22 cellular contexts compared by ENCODE assay signal in genomic region chr1:56425494-56425860, GRCh38.
DNase-seq lines count a peak whose midpoint lies in the region; ATAC-seq and TF ChIP-seq lines count a peak whose summit lies in the region.
"Had no signal": no experiment of that assay in that cellular context is flagged by ENCODE, and none has a peak within 500 bp of the region (broad histone marks: within the 10 kb centered on the region; RNA-seq: fewer than 3 reads in every experiment).

No MANE protein-coding gene starts in this region.

- H3K27ac Mint-ChIP-seq in CD14-positive monocyte, result peak overlapping the region; percentile 87 to 98 (median 96)
- H3K27ac Mint-ChIP-seq: activated CD4-positive, alpha-beta T cell treated with anti-CD3 and anti-CD28 coated beads for 36 hours; activated CD8-positive, alpha-beta T cell treated with anti-CD3 and anti-CD28 coated beads, Interleukin-2, amount 10 ng/mL, durations not matched to agents 7 days and 5 days had no signal

- H3K36me3 ChIP-seq in Karpas-422 (ENCODE audit: insufficient read depth, low read length) (no peaks in the 10 kb centered on the region), left ventricle myocardium inferior (no peaks in the 10 kb centered on the region), psoas muscle (ENCODE audit: insufficient read depth in 1 of 2, low read depth in 1 of 2) (no peaks in the 10 kb centered on the region)
- H3K36me3 ChIP-seq: breast epithelium, thoracic aorta had no signal

- H3K9ac ChIP-seq in Karpas-422 (ENCODE audit: low read length), result peak overlapping the region; percentile 40; the same call in 1 of the 2 replicates

- no peaks in the 10 kb centered on the region for H3K9me3 Mint-ChIP-seq in CD14-positive monocyte

- no peaks in the 10 kb centered on the region for H3K79me2 ChIP-seq in Karpas-422 (ENCODE audit: low read length)

- intact Hi-C loops in CD14-positive monocyte (cut with micrococcal nuclease), result no loop called here
- intact Hi-C loops in left ventricle myocardium inferior (cut with micrococcal nuclease), result no loop called here
- intact Hi-C loops in psoas muscle (cut with DNase I), result no loop called here

- H3K9me3 ChIP-seq in Karpas-422 (ENCODE audit: low read length), result no peaks in the 10 kb centered on the region
- no peaks in the 10 kb centered on the region for H3K9me3 ChIP-seq in left ventricle myocardium inferior (replicated peaks)
- H3K9me3 ChIP-seq in psoas muscle, result no peaks in the 10 kb centered on the region
- H3K9me3 ChIP-seq: breast epithelium, thoracic aorta had no signal

- H3K36me3 Mint-ChIP-seq in CD14-positive monocyte, result no peaks in the 10 kb centered on the region
- H3K36me3 Mint-ChIP-seq: naive thymus-derived CD8-positive, alpha-beta T cell had no signal

- H3K27me3 Mint-ChIP-seq in CD14-positive monocyte (ENCODE audit: low read depth in 3 of 3), result no peaks in the 10 kb centered on the region
- H3K27me3 Mint-ChIP-seq: activated CD4-positive, alpha-beta T cell treated with anti-CD3 and anti-CD28 coated beads for 36 hours had no signal

- H3K4me3 Mint-ChIP-seq in CD14-positive monocyte, result peak overlapping the region in 1 of 2 donors; percentile 6
- H3K4me3 Mint-ChIP-seq: activated CD4-positive, alpha-beta T cell treated with anti-CD3 and anti-CD28 coated beads for 36 hours; activated CD8-positive, alpha-beta T cell treated with anti-CD3 and anti-CD28 coated beads, Interleukin-2, amount 10 ng/mL, durations not matched to agents 7 days and 5 days had no signal

- peak overlapping the region; percentile 80; the same call in 1 of the 2 replicates for H2AFZ ChIP-seq in Karpas-422 (ENCODE audit: low read length)

- no peaks in the 10 kb centered on the region for H4K20me1 ChIP-seq in Karpas-422 (ENCODE audit: insufficient read depth, low read depth, low read length)

- peak overlapping the region; percentile 64 for H3K4me2 ChIP-seq in Karpas-422 (ENCODE audit: low read depth, low read length, poor library complexity, severe bottlenecking)

- peaks cover 29% of the 10 kb centered on the region for H3K4me1 ChIP-seq in Karpas-422 (ENCODE audit: low read length)
- peaks cover 15% of the 10 kb centered on the region for H3K4me1 ChIP-seq in left ventricle myocardium inferior
- peaks cover 12% of the 10 kb centered on the region for H3K4me1 ChIP-seq in psoas muscle
- H3K4me1 ChIP-seq: breast epithelium had no signal

- peaks cover 38% of the 10 kb centered on the region for H3K4me1 Mint-ChIP-seq in CD14-positive monocyte
- H3K4me1 Mint-ChIP-seq: activated CD4-positive, alpha-beta T cell treated with anti-CD3 and anti-CD28 coated beads for 36 hours had no signal

- H3K27me3 ChIP-seq in Karpas-422 (ENCODE audit: low read length) (no peaks in the 10 kb centered on the region), left ventricle myocardium inferior (ENCODE audit: low read depth) (no peaks in the 10 kb centered on the region), psoas muscle (ENCODE audit: insufficient read depth in 3 of 3, low read length in 2 of 3) (no peaks in the 10 kb centered on the region)
- H3K27me3 ChIP-seq: breast epithelium had no signal

- H3K4me3 ChIP-seq in Karpas-422 (ENCODE audit: low read length) (peak overlapping the region; percentile 44; the same call in 1 of the 2 replicates), left ventricle myocardium inferior (no peak overlapping the region), psoas muscle (no peak overlapping the region)
- H3K4me3 ChIP-seq: breast epithelium, thoracic aorta had no signal

- DNase-seq in CD14-positive monocyte (ENCODE audit: low spot score) (no peak), Karpas-422 (no peak), left ventricle myocardium inferior (no peak), psoas muscle (no peak)
- DNase-seq in stimulated activated CD4-positive, alpha-beta T cell treated with anti-CD3 and anti-CD28 coated beads, Interleukin-1b, Interleukin-23, amount 100 ng/mL, for 48 hours, result no peak
- no peak for DNase-seq in stimulated activated CD4-positive, alpha-beta T cell treated with anti-CD3 and anti-CD28 coated beads, Interleukin-12 subunit alpha, Interleukin-12 subunit beta, amount 100 ng/mL, for 4 hours
- DNase-seq: activated CD8-positive, alpha-beta T cell treated with anti-CD3 and anti-CD28 coated beads, Interleukin-2, amount 10 ng/mL, durations not matched to agents 7 days and 5 days; activated naive CD4-positive, alpha-beta T cell treated with anti-CD3 and anti-CD28 coated beads, Interleukin-2, amount 50 U/mL, for 16 hours; C1 segment of cervical spinal cord; effector CD4-positive, alpha-beta T cell; left colon; naive thymus-derived CD8-positive, alpha-beta T cell; NCI-H1417 treated with DMSO at 0.1 percent for 48 hours; NCI-H2081; NCI-H2227 treated with DMSO at 0.1 percent for 48 hours; occipital lobe; stimulated activated naive CD4-positive, alpha-beta T cell; SW 1271 had no signal

- no peaks in the 10 kb centered on the region; the same call in 1 of the 2 replicates for H3K9me2 ChIP-seq in Karpas-422 (replicated peaks; ENCODE audit: insufficient read depth, low read length)

- TF ChIP-seq CTCF in CD14-positive monocyte (IDR thresholded peaks at IDR 0.05) (no peak), left ventricle myocardium inferior (IDR thresholded peaks at IDR 0.05; ENCODE audit: borderline replicate concordance) (no peak), psoas muscle (IDR thresholded peaks at IDR 0.05) (no peak)

- no peak for ATAC-seq in psoas muscle
- no peak for ATAC-seq in GM18868 (IDR thresholded peaks at IDR 0.05; ENCODE audit: unreplicated experiment)
- ATAC-seq: activated CD4-positive, alpha-beta T cell treated with anti-CD3 and anti-CD28 coated beads for 36 hours; activated CD8-positive, alpha-beta T cell treated with anti-CD3 and anti-CD28 coated beads, Interleukin-2, amount 10 ng/mL, durations not matched to agents 7 days and 5 days; left colon; naive thymus-derived CD8-positive, alpha-beta T cell had no signal

- 87 to 89% (median 89%) methylated on average over 3 of the region's 3 CpGs for WGBS in psoas muscle, 3 donors

- peak overlapping the region; percentile 85 for H3K27ac ChIP-seq in Karpas-422 (ENCODE audit: low read length)
- H3K27ac ChIP-seq in left ventricle myocardium inferior (replicated peaks), result peak overlapping the region; percentile 74
- peak overlapping the region; percentile 53 for H3K27ac ChIP-seq in psoas muscle
- H3K27ac ChIP-seq: breast epithelium, thoracic aorta had no signal
